ENCODE assay signal across 1 cellular context in genomic region chr7:112377607-112378006, GRCh38.
TF ChIP-seq lines count a peak whose summit lies in the region.

No MANE protein-coding gene starts in this region.

TF ChIP-seq in GM23338, 12 proteins besides CTCF, POLR2A, EP300 and RAD21 (continued from another document):
- TF ChIP-seq ZNF331 (CRISPR knock-in tag; IDR thresholded peaks at IDR 0.05; ENCODE audit: low read depth) (no peak), REST (IDR thresholded peaks at IDR 0.05; ENCODE audit: unreplicated experiment) (no peak), CREB1 (CRISPR knock-in tag; IDR thresholded peaks at IDR 0.05; ENCODE audit: low read depth) (no peak), ZNF462 (CRISPR knock-in tag; IDR thresholded peaks at IDR 0.05) (no peak)
